15 cellular contexts compared by ENCODE assay signal in genomic region chr11:126157326-126158030, GRCh38.
"Had no signal": no experiment of that assay in that cellular context is flagged by ENCODE, and none has a peak within 500 bp of the region (broad histone marks: within the 10 kb centered on the region; RNA-seq: fewer than 3 reads in every experiment).

No MANE protein-coding gene starts in this region.

- H3K4me3 ChIP-seq: cardiac muscle cell, heart right ventricle, stomach, thoracic aorta had no signal

- H3K9ac ChIP-seq: parathyroid adenoma had no signal

- H3K27ac ChIP-seq: cardiac muscle cell, heart right ventricle, parathyroid adenoma, stomach, thoracic aorta had no signal

- H3K27me3 Mint-ChIP-seq: activated naive CD8-positive, alpha-beta T cell treated with anti-CD3 and anti-CD28 coated beads, Interleukin-2, amount 50 U/mL, for 24 hours had no signal

- H3K9me3 ChIP-seq: stomach, thoracic aorta had no signal

- H3K4me3 Mint-ChIP-seq: activated CD8-positive, alpha-beta T cell treated with anti-CD3 and anti-CD28 coated beads, Interleukin-2, amount 10 ng/mL, durations not matched to agents 7 days and 5 days; activated naive CD8-positive, alpha-beta T cell treated with anti-CD3 and anti-CD28 coated beads, Interleukin-2, amount 50 U/mL, for 24 hours; neural crest cell; T-helper 2 cell treated with Interferon-gamma antibody and Interleukin-4, amounts not matched to agents 5 μg/mL and 100 μg/mL, for 36 hours had no signal

- H3K9me3 Mint-ChIP-seq: T-helper 2 cell treated with Interferon-gamma antibody and Interleukin-4, amounts not matched to agents 5 μg/mL and 100 μg/mL, for 36 hours had no signal

- H3K4me1 ChIP-seq: heart right ventricle, parathyroid adenoma had no signal

- DNase-seq: activated CD4-positive, alpha-beta T cell treated with anti-CD3 and anti-CD28 coated beads for 4 hours; activated CD8-positive, alpha-beta T cell treated with anti-CD3 and anti-CD28 coated beads, Interleukin-2, amount 10 ng/mL, durations not matched to agents 7 days and 5 days; activated naive CD4-positive, alpha-beta T cell treated with Interleukin-2 at 50 U/mL for 16 hours; activated naive CD8-positive, alpha-beta T cell treated with anti-CD3 and anti-CD28 coated beads, Interleukin-2, amount 50 U/mL, for 24 hours; effector CD4-positive, alpha-beta T cell; heart right ventricle; mesendoderm; stimulated activated CD4-positive, alpha-beta T cell treated with anti-CD3 and anti-CD28 coated beads, Interleukin-15, amount 100 ng/mL, for 24 hours; stimulated activated CD4-positive, alpha-beta T cell treated with anti-CD3 and anti-CD28 coated beads, Interleukin-4, amount 100 ng/mL, for 24 hours; stomach had no signal

- H3K27ac Mint-ChIP-seq: activated CD8-positive, alpha-beta T cell treated with anti-CD3 and anti-CD28 coated beads, Interleukin-2, amount 10 ng/mL, durations not matched to agents 7 days and 5 days; activated naive CD8-positive, alpha-beta T cell treated with anti-CD3 and anti-CD28 coated beads, Interleukin-2, amount 50 U/mL, for 24 hours; T-helper 2 cell treated with Interferon-gamma antibody and Interleukin-4, amounts not matched to agents 5 μg/mL and 100 μg/mL, for 36 hours had no signal

- ATAC-seq: activated CD8-positive, alpha-beta T cell treated with anti-CD3 and anti-CD28 coated beads, Interleukin-2, amount 10 ng/mL, durations not matched to agents 7 days and 5 days; activated naive CD8-positive, alpha-beta T cell treated with anti-CD3 and anti-CD28 coated beads, Interleukin-2, amount 50 U/mL, for 24 hours; heart right ventricle had no signal

- H3K4me1 Mint-ChIP-seq: activated naive CD8-positive, alpha-beta T cell treated with anti-CD3 and anti-CD28 coated beads, Interleukin-2, amount 50 U/mL, for 24 hours had no signal

- H3K79me2 ChIP-seq: parathyroid adenoma had no signal

- H3K36me3 ChIP-seq: cardiac muscle cell, heart right ventricle, stomach, thoracic aorta had no signal

- H2AFZ ChIP-seq: parathyroid adenoma had no signal

- H3K27me3 ChIP-seq: cardiac muscle cell had no signal
